In genomic region chr10:42650374-42650773, GRCh38 we compare ENCODE assay signal across 25 cellular contexts.
"Had no signal": no experiment of that assay in that cellular context is flagged by ENCODE, and none has a peak within 500 bp of the region (broad histone marks: within the 10 kb centered on the region; RNA-seq: fewer than 3 reads in every experiment).

No MANE protein-coding gene starts in this region.

- H3K4me3 ChIP-seq: adrenal gland, SJSA1 had no signal

- FAIRE-seq: colon, RCC 7860 had no signal

- H3K4me1 ChIP-seq: adrenal gland, SJSA1 had no signal

- H3K27ac Mint-ChIP-seq: activated CD4-positive, alpha-beta memory T cell treated with anti-CD3 and anti-CD28 coated beads, Interleukin-2, amount 10 ng/mL, durations not matched to agents 7 days and 5 days; activated naive CD8-positive, alpha-beta T cell treated with anti-CD3 and anti-CD28 coated beads, Interleukin-2, amount 10 ng/mL, durations not matched to agents 7 days and 5 days; T-helper 1 cell treated with Interleukin-12 subunit alpha and Interleukin-12 subunit beta and Interleukin-4 antibody, amounts not matched to agents 30 μg/mL and 1 μg/mL, for 36 hours had no signal

- H3K9me3 ChIP-seq: adrenal gland, SJSA1 had no signal

- H3K27me3 ChIP-seq: adrenal gland, SJSA1 had no signal

- DNase-seq: activated CD4-positive, alpha-beta memory T cell treated with anti-CD3 and anti-CD28 coated beads, Interleukin-2, amount 10 ng/mL, durations not matched to agents 7 days and 5 days; activated CD4-positive, alpha-beta T cell treated with anti-CD3 and anti-CD28 coated beads, Interleukin-2, amount 50 U/mL, for 1 hour; activated CD4-positive, CD25-positive, alpha-beta regulatory T cell; activated CD8-positive, alpha-beta memory T cell treated with anti-CD3 and anti-CD28 coated beads, Interleukin-2, amount 50 U/mL, for 48 hours; activated naive CD4-positive, alpha-beta T cell treated with anti-CD3 and anti-CD28 coated beads, Interleukin-2, amount 50 U/mL, for 16 hours; activated naive CD8-positive, alpha-beta T cell treated with anti-CD3 and anti-CD28 coated beads, Interleukin-2, amount 10 ng/mL, durations not matched to agents 7 days and 5 days; activated T-cell treated with anti-CD3 and anti-CD28 coated beads, Interleukin-2, amount 50 U/mL, for 1 hour; adrenal gland; anterior cingulate cortex; cerebellar nuclear complex; NCI-H1048; NCI-H146; NCI-H187 treated with DMSO at 0.1 percent for 48 hours; NCI-H2081 treated with DMSO at 0.1 percent for 48 hours; NCI-H2227 treated with DMSO at 0.1 percent for 48 hours; NCI-H526; NCI-H774; NK-92 treated with Interleukin-12 subunit alpha and Interleukin-12 subunit beta, amount 100 ng/mL, for 24 hours; SHP77; SW 1271 had no signal

- H3K27ac ChIP-seq: adrenal gland, SJSA1, VCaP had no signal

- H3K36me3 Mint-ChIP-seq: activated naive CD8-positive, alpha-beta T cell treated with anti-CD3 and anti-CD28 coated beads, Interleukin-2, amount 10 ng/mL, durations not matched to agents 7 days and 5 days had no signal

- H3K27me3 Mint-ChIP-seq: activated CD4-positive, alpha-beta memory T cell treated with anti-CD3 and anti-CD28 coated beads, Interleukin-2, amount 10 ng/mL, durations not matched to agents 7 days and 5 days; activated naive CD8-positive, alpha-beta T cell treated with anti-CD3 and anti-CD28 coated beads, Interleukin-2, amount 10 ng/mL, durations not matched to agents 7 days and 5 days had no signal

- H3K4me3 Mint-ChIP-seq: activated CD4-positive, alpha-beta memory T cell treated with anti-CD3 and anti-CD28 coated beads, Interleukin-2, amount 10 ng/mL, durations not matched to agents 7 days and 5 days; activated naive CD8-positive, alpha-beta T cell treated with anti-CD3 and anti-CD28 coated beads, Interleukin-2, amount 10 ng/mL, durations not matched to agents 7 days and 5 days; T-helper 1 cell treated with Interleukin-12 subunit alpha and Interleukin-12 subunit beta and Interleukin-4 antibody, amounts not matched to agents 30 μg/mL and 1 μg/mL, for 36 hours had no signal

- H3K36me3 ChIP-seq: adrenal gland, SJSA1 had no signal
